In the genomic region with DNA sequence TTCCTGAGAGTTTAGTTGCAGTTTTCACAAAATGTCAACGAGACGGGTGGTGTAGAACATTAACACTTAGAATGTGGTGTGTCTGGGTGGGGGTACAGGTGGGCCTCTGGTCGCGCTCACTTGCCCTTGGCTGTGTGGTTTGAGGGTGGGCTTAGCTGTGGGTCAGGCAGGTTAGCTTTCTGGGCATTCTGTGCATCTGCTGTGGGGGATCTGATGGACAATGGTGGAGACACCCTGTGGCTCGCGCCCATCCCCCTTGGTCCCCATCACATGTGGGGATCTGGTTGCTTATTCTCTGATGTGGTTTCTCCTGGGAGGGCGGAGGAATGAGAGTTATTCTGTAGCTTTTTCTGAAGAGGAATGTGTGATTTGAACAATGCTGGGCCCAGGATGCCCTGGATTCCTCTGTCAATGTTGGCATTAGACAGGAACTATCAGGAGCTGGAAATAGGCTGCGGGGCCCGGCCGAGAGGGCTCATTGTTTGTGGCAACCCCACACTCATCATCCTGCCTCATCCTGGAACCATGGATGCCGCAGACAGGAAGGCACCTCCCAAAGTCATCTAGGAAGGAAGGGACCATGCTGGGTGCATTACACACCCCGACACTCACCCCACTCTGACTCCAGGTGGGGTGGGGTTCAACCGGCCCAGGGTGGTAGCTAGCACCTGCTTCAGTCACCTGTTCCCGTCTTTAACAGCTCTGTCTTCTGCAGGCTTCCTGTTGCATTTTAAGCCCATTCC, we compare ENCODE assay signal across 19 cellular contexts.
A peak's percentile ranks its signal among the peaks of the same experiment; 100 is the strongest.
DNase-seq lines count a peak whose midpoint lies in the region; ATAC-seq and FAIRE-seq lines count a peak whose summit lies in the region.
"Had no signal": no experiment of that assay in that cellular context is flagged by ENCODE, and none has a peak within 500 bp of the region (broad histone marks: within the 10 kb centered on the region; RNA-seq: fewer than 3 reads in every experiment).

No MANE protein-coding gene starts in this region.

- FAIRE-seq in urothelium cell line (lab: Jason Lieb, UNC), result peak; percentile 80
- FAIRE-seq: GM18507 had no signal

- no peak overlapping the region for H2BK12ac ChIP-seq in mesenchymal stem cell (ENCODE audit: low read length in 2 of 2)

- no peak overlapping the region for H4K91ac ChIP-seq in mesenchymal stem cell (ENCODE audit: low read length)

- H3K27ac ChIP-seq in SJSA1 (peak overlapping the region; percentile 42), mesenchymal stem cell (ENCODE audit: low read length, poor library complexity, severe bottlenecking) (peak overlapping the region; percentile 61)
- H3K27ac ChIP-seq: HL-60, KMS-11 had no signal

- H3K4me2 ChIP-seq in mesenchymal stem cell (ENCODE audit: low read length, poor library complexity, severe bottlenecking), result no peak overlapping the region
- H3K4me2 ChIP-seq: KMS-11 had no signal

- no peak overlapping the region for H2BK15ac ChIP-seq in mesenchymal stem cell (ENCODE audit: low read depth, poor library complexity, severe bottlenecking)

- no peak overlapping the region for H3K9ac ChIP-seq in mesenchymal stem cell (ENCODE audit: low read length)
- H3K9ac ChIP-seq: KMS-11 had no signal

- H3K4me3 ChIP-seq in SJSA1 (no peak overlapping the region), mesenchymal stem cell (ENCODE audit: insufficient read depth in 1 of 2, low read depth in 1 of 2, low read length in 2 of 2) (peak overlapping the region in 1 of 2 experiments; percentile 10)
- H3K4me3 ChIP-seq: GM12878, HAP-1, MG63 had no signal

- no peaks in the 10 kb centered on the region for H3K36me3 ChIP-seq in SJSA1
- peaks cover 0 to 6% of the 10 kb centered on the region in 2 experiments for H3K36me3 ChIP-seq in mesenchymal stem cell (ENCODE audit: control insufficient read depth in 1 of 2, insufficient read depth in 2 of 2, low read depth in 1 of 2, low read length in 2 of 2)
- H3K36me3 ChIP-seq: BE2C, HAP-1, MG63 had no signal

- no peaks in the 10 kb centered on the region for H3K27me3 ChIP-seq in SJSA1 (replicated peaks)
- H3K27me3 ChIP-seq in mesenchymal stem cell (ENCODE audit: control insufficient read depth in 1 of 2, insufficient read depth in 1 of 2, low read length in 2 of 2), result peaks cover 0 to 8% of the 10 kb centered on the region in 2 experiments
- H3K27me3 ChIP-seq: BE2C, MG63 had no signal

- peak overlapping the region; percentile 58 for H2AK5ac ChIP-seq in mesenchymal stem cell (ENCODE audit: low read length, severe bottlenecking)

- H3K9me3 ChIP-seq in SJSA1 (replicated peaks), result no peaks in the 10 kb centered on the region
- no peaks in the 10 kb centered on the region for H3K9me3 ChIP-seq in mesenchymal stem cell (ENCODE audit: control insufficient read depth, low read length)
- H3K9me3 ChIP-seq: BE2C, HAP-1, MG63 had no signal

- WGBS in mesenchymal stem cell, result 95% methylated on average over 14 of the region's 14 CpGs

- no peak overlapping the region for H2BK120ac ChIP-seq in mesenchymal stem cell (ENCODE audit: low read depth, low read length)

- no peak overlapping the region for H2BK5ac ChIP-seq in mesenchymal stem cell (ENCODE audit: low read depth, low read length, poor library complexity, severe bottlenecking)

- no peak overlapping the region for H3K23ac ChIP-seq in mesenchymal stem cell (ENCODE audit: low read length in 2 of 2)

- H3K79me1 ChIP-seq in mesenchymal stem cell (replicated peaks; ENCODE audit: low read length, poor library complexity, severe bottlenecking), result peaks cover 31% of the 10 kb centered on the region

- ATAC-seq in HG03520 (IDR thresholded peaks at IDR 0.05; ENCODE audit: unreplicated experiment) (no peak), HG02870 (IDR thresholded peaks at IDR 0.05; ENCODE audit: unreplicated experiment) (no peak)
- ATAC-seq: Panc1, Right ventricle myocardium inferior had no signal

- H3K4ac ChIP-seq in mesenchymal stem cell (ENCODE audit: low read depth in 1 of 2, low read length in 2 of 2), result no peak overlapping the region

- no peak overlapping the region for H3K14ac ChIP-seq in mesenchymal stem cell (ENCODE audit: low read length in 2 of 2)

- H2AFZ ChIP-seq in mesenchymal stem cell (ENCODE audit: low read depth, low read length), result no peak overlapping the region

- no peak overlapping the region for H4K8ac ChIP-seq in mesenchymal stem cell (ENCODE audit: low read length)

- peaks cover 24% of the 10 kb centered on the region for H3K4me1 ChIP-seq in SJSA1 (replicated peaks)
- H3K4me1 ChIP-seq in mesenchymal stem cell (ENCODE audit: control insufficient read depth, insufficient read depth, low read depth, low read length), result peaks cover 19% of the 10 kb centered on the region
- H3K4me1 ChIP-seq: HAP-1 had no signal

- peak; percentile 20 for DNase-seq in EH (ENCODE audit: low read depth)
- DNase-seq in SJSA1 (ENCODE audit: low read depth in 1 of 2, low spot score in 2 of 2), result peak; percentile 87
- no peak for DNase-seq in mesenchymal stem cell
- DNase-seq in urothelium cell line (ENCODE audit: low spot score), result peak; percentile 56
- DNase-seq in putamen (ENCODE audit: low spot score), result no peak
- DNase-seq: BE2C, MG63, NCI-H187, NCI-H446, NCI-H774 had no signal

- H3K18ac ChIP-seq in mesenchymal stem cell (ENCODE audit: low read depth in 1 of 2, low read length in 2 of 2), result no peak overlapping the region

Comparison
In these comparisons a context has a peak if more than half of its experiments do, and no peak if none do; other contexts are left out.
1. DNase-seq: peak in EH (single experiment), SJSA1 (2 of 2) and urothelium cell line (single experiment); none in mesenchymal stem cell (single experiment) and putamen (single experiment).